In the genomic region with DNA sequence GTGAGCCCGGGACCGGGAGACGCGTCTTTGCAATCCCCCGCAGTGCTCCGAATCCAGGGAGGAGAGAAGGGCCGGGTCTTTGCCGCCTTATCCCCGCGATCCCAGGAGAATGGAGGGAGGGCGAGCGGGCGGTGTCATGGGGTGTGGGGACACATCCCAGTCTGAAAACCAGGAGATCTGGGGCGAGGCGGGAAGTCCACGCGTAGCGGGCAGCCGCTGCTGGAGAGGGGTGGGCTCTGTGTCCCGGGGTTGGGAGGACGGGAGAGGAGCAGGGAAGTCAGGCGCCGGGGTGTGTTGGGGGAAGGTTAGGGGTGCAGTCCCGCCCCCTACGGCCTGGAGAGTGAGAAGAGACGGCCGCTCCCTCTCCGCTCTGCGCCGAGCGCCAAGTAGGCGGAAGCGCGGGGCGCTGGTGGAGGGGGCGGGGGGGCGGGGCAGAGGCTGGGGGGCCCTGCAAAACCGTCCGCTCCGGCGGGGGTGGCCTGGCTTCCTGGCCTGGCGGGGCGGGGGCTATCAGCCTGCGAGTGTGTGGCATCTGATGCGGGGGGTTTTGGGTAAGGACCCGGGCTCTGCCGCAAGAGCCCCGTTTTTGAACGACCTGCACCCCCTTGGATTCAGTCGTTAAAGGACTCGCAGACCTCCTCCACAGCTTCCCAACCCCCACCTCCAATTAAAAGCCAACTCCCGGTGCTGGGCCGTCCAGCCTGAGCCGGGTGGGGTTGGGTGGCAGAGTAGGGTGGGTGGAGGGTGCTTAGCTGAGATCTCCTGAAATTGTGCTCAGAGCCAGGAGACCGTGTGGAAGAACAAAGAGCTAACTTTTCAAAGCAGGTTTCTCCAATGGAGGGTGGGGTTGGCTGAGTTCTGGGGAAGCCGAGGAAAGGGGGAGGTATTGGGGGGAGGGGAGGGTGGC, we compare ENCODE assay signal across 8 cellular contexts. TPM values are rescaled to one million over a fixed set of nuclear protein-coding genes. Genes with fewer than 3 reads are reported as not detected.
DNase-seq lines count a peak whose midpoint lies in the region; ATAC-seq and TF ChIP-seq lines count a peak whose summit lies in the region.

No MANE protein-coding gene starts in this region.

- H3K4me1 ChIP-seq in upper lobe of right lung: peaks cover 54% of the 10 kb centered on the region

- peak; percentile 68 for DNase-seq in Daoy (ENCODE audit: low read depth)
- DNase-seq in SIG-M5 (lab: John Stamatoyannopoulos, UW): peak; percentile 15
- DNase-seq in activated naive CD4-positive, alpha-beta T cell treated with Interleukin-2 at 50 U/mL for 16 hours: peak; percentile 71
- peak; percentile 65 for DNase-seq in globus pallidus (ENCODE audit: low spot score)
- DNase-seq in osteocyte (ENCODE audit: extremely low spot score, unreplicated experiment): no peak
- DNase-seq in upper lobe of right lung: peak; percentile 90
- DNase-seq in hepatic stellate cell (ENCODE audit: low spot score): no peak

- H3K4me1 Mint-ChIP-seq in osteocyte (ENCODE audit: unreplicated experiment): peaks cover 62% of the 10 kb centered on the region

- H3K27ac Mint-ChIP-seq in osteocyte (ENCODE audit: unreplicated experiment): peak overlapping the region; percentile 96

- peak overlapping the region; percentile 86 for H3K4me3 ChIP-seq in upper lobe of right lung

- intact Hi-C loops in upper lobe of right lung (cut with DNase I): no loop called here

- H3K36me3 Mint-ChIP-seq in osteocyte (ENCODE audit: unreplicated experiment): peaks cover 4% of the 10 kb centered on the region

- peak overlapping the region; percentile 99 for H3K4me3 Mint-ChIP-seq in osteocyte (ENCODE audit: unreplicated experiment)

- TF ChIP-seq CTCF in osteocyte (IDR thresholded peaks at IDR 0.05) (no peak), upper lobe of right lung (IDR thresholded peaks at IDR 0.05) (no peak)

- no peaks in the 10 kb centered on the region for H3K9me3 ChIP-seq in upper lobe of right lung

- no peaks in the 10 kb centered on the region for H3K36me3 ChIP-seq in upper lobe of right lung

- H3K27ac ChIP-seq in upper lobe of right lung: peak overlapping the region; percentile 97

- no peaks in the 10 kb centered on the region for H3K9me3 Mint-ChIP-seq in osteocyte (ENCODE audit: unreplicated experiment)

- H3K27me3 ChIP-seq in upper lobe of right lung: no peaks in the 10 kb centered on the region

- H3K27me3 Mint-ChIP-seq in osteocyte (ENCODE audit: unreplicated experiment): no peaks in the 10 kb centered on the region

- ATAC-seq in HG03045 (IDR thresholded peaks at IDR 0.05; ENCODE audit: unreplicated experiment) (peak; percentile 24), upper lobe of right lung (peak; percentile 67)

RNA-seq across cellular contexts. Expression of gene LASP1, which starts 0.7 kb away (rescaled TPM):
- 71.0 and 77.9 TPM in 2 replicates for total RNA-seq in Daoy (2014; rRNA removed; shearing (Covaris generic))
- total RNA-seq in osteocyte (402 and 409 TPM in 2 replicates), upper lobe of right lung (158 TPM)

RNA-seq across cellular contexts. Expression of gene RPL23, which starts 17.0 kb away (rescaled TPM):
- total RNA-seq in Daoy (2014; rRNA removed; shearing (Covaris generic)): 1,167 and 1,311 TPM in 2 replicates
- total RNA-seq in osteocyte (1,245 and 1,310 TPM in 2 replicates), upper lobe of right lung (1,142 TPM)

RNA-seq across cellular contexts. Expression of gene CWC25, which starts 45.4 kb away (rescaled TPM):
- 9.8 and 17.3 TPM in 2 replicates for total RNA-seq in Daoy (2014; rRNA removed; shearing (Covaris generic))
- total RNA-seq in osteocyte: 16.5 and 17.2 TPM in 2 replicates
- total RNA-seq in upper lobe of right lung: 22.2 TPM

Comparison
In these comparisons a context has a peak if more than half of its experiments do, and no peak if none do; other contexts are left out.
1. DNase-seq: peak in Daoy (single experiment), SIG-M5 (single experiment), activated naive CD4-positive, alpha-beta T cell treated with Interleukin-2 at 50 U/mL for 16 hours (single experiment), globus pallidus (single experiment) and upper lobe of right lung (single experiment); none in osteocyte (single experiment) and hepatic stellate cell (single experiment).